Comparison of ENCODE assay signal across 8 cellular contexts in the genomic region with DNA sequence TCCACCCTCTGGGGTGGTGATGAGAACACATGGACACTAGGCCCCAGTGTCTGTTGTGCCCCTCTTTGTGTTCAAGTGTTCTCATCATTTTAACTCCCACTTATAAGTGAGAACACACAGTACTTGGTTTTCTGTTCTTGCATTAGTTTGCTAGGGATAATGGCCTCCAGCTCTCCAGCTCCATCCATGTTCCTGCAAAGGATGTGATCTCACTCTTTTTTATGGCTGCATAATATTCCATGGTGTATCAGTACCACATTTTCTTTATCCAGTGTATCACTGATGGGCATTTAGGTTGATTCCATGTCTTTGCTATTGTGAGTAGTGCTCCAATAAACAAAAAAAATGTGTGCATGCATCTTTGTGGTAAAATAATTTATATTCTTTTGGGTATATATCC.
"Had no signal": no experiment of that assay in that cellular context is flagged by ENCODE, and none has a peak within 500 bp of the region (broad histone marks: within the 10 kb centered on the region; RNA-seq: fewer than 3 reads in every experiment).

No MANE protein-coding gene starts in this region.

- ATAC-seq: HCT116 had no signal

- H3K4me3 Mint-ChIP-seq: IgD-negative memory B cell had no signal

- H3K9me3 ChIP-seq: HAP-1 had no signal

- H3K27ac Mint-ChIP-seq: IgD-negative memory B cell had no signal

- H3K27me3 Mint-ChIP-seq: IgD-negative memory B cell had no signal

- H3K4me3 ChIP-seq: GM23248, HAP-1 had no signal

- H3K9ac ChIP-seq: GM23248 had no signal

- H3K27ac ChIP-seq: GM23248 had no signal

- H3K36me3 Mint-ChIP-seq: IgD-negative memory B cell had no signal

- FAIRE-seq: HTR-8/SVneo had no signal

- H3K36me3 ChIP-seq: HAP-1 had no signal

- DNase-seq: GM23248, GOT3, Kasumi-1, KG1 had no signal

- H3K4me1 Mint-ChIP-seq: IgD-negative memory B cell had no signal

- H2AFZ ChIP-seq: GM23248 had no signal
